7 cellular contexts compared by ENCODE assay signal in the genomic region with DNA sequence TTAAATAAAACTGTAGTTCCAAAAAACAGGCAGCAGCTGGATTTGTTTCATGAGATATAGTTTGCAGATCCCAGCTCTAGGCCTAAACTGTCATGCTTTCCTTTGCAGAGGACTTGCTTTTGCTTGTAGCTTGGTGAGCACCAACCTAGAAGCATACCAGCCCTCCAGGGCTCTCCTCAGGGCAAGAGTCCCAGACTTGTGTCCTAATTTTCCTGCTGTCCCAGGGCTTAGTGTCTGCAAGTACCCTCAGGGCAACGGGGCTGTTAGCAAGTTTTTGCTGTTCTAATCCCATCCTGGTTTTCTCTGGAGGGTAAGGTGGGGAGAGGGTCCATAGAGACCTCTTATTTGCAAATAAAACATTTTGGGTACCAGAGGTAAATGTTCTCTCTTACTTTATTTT. TPM values are rescaled to one million over a fixed set of nuclear protein-coding genes. Genes with fewer than 3 reads are reported as not detected.
"Had no signal": no experiment of that assay in that cellular context is flagged by ENCODE, and none has a peak within 500 bp of the region (broad histone marks: within the 10 kb centered on the region; RNA-seq: fewer than 3 reads in every experiment).

No MANE protein-coding gene starts in this region.

- H3K4me2 ChIP-seq: KMS-11 had no signal

- H3K4me3 ChIP-seq: K562 had no signal

- H3K27ac ChIP-seq: HL-60, KMS-11 had no signal

- DNase-seq: IMR-90, KBM-7, KG1 had no signal

- H3K9ac ChIP-seq: KMS-11 had no signal

RNA-seq across cellular contexts. Expression of a gene that starts 59.5 kb away (rescaled TPM):
- polyA plus RNA-seq: IgD-negative memory B cell had no signal
